Comparison of ENCODE assay signal across 20 cellular contexts in genomic region chr4:116018831-116019230, GRCh38.
"Had no signal": no experiment of that assay in that cellular context is flagged by ENCODE, and none has a peak within 500 bp of the region (broad histone marks: within the 10 kb centered on the region; RNA-seq: fewer than 3 reads in every experiment).

No MANE protein-coding gene starts in this region.

- H3K27me3 Mint-ChIP-seq: activated CD4-positive, alpha-beta T cell treated with anti-CD3 and anti-CD28 coated beads, Interleukin-2, amount 10 ng/mL, durations not matched to agents 7 days and 5 days; dendritic cell treated with granulocyte-macrophage colony-stimulating factor and Interleukin-4, amounts not matched to agents 40 ng/mL and 50 ng/mL, for 4 days; naive thymus-derived CD4-positive, alpha-beta T cell had no signal

- ATAC-seq: activated CD4-positive, CD25-positive, alpha-beta regulatory T cell treated with anti-CD3 and anti-CD28 coated beads, Interleukin-2, amount 50 U/mL, for 24 hours; activated T-cell treated with anti-CD3 and anti-CD28 coated beads, Interleukin-2, amount 50 U/mL, for 4 hours; naive thymus-derived CD4-positive, alpha-beta T cell had no signal

- H3K4me1 ChIP-seq: ascending aorta, neural progenitor cell, prostate gland, right atrium auricular region had no signal

- H3K27me3 ChIP-seq: ascending aorta, neural progenitor cell, right atrium auricular region had no signal

- H3K27ac ChIP-seq: ascending aorta, neural progenitor cell, prostate gland, right atrium auricular region had no signal

- H3K36me3 Mint-ChIP-seq: neural progenitor cell had no signal

- H3K27ac Mint-ChIP-seq: activated CD4-positive, alpha-beta T cell treated with anti-CD3 and anti-CD28 coated beads, Interleukin-2, amount 10 ng/mL, durations not matched to agents 7 days and 5 days; activated naive CD4-positive, alpha-beta T cell treated with anti-CD3 and anti-CD28 coated beads for 36 hours; dendritic cell treated with granulocyte-macrophage colony-stimulating factor and Interleukin-4, amounts not matched to agents 40 ng/mL and 50 ng/mL, for 4 days; naive thymus-derived CD4-positive, alpha-beta T cell; neural progenitor cell; T-helper 1 cell treated with Interleukin-12 subunit alpha and Interleukin-12 subunit beta and Interleukin-4 antibody, amounts not matched to agents 30 μg/mL and 1 μg/mL, for 36 hours had no signal

- H3K9me3 ChIP-seq: prostate gland had no signal

- DNase-seq: activated CD4-positive, alpha-beta T cell treated with anti-CD3 and anti-CD28 coated beads, Interleukin-2, amount 10 ng/mL, durations not matched to agents 7 days and 5 days; activated CD8-positive, alpha-beta memory T cell treated with anti-CD3 and anti-CD28 coated beads, Interleukin-2, amount 50 U/mL, for 4 hours; activated naive CD4-positive, alpha-beta T cell treated with anti-CD3 and anti-CD28 coated beads for 36 hours; activated T-cell treated with anti-CD3 and anti-CD28 coated beads, Interleukin-2, amount 50 U/mL, for 4 hours; cerebellar nuclear complex; effector memory CD4-positive, alpha-beta T cell; foreskin melanocyte; mesendoderm; naive thymus-derived CD4-positive, alpha-beta T cell; stimulated activated CD4-positive, alpha-beta T cell treated with anti-CD3 and anti-CD28 coated beads, Interleukin-12 subunit alpha, Interleukin-12 subunit beta, amount 100 ng/mL, for 4 hours; stimulated activated CD4-positive, alpha-beta T cell treated with anti-CD3 and anti-CD28 coated beads, Interleukin-1b, Interleukin-23, amount 100 ng/mL, for 48 hours; stimulated activated CD8-positive, alpha-beta memory T cell treated with anti-CD3 and anti-CD28 coated beads, Interleukin-4, amount 100 ng/mL, for 48 hours; stimulated activated naive CD4-positive, alpha-beta T cell had no signal

- H3K4me1 Mint-ChIP-seq: activated CD4-positive, alpha-beta T cell treated with anti-CD3 and anti-CD28 coated beads, Interleukin-2, amount 10 ng/mL, durations not matched to agents 7 days and 5 days; naive thymus-derived CD4-positive, alpha-beta T cell; neural progenitor cell had no signal

- H3K4me3 ChIP-seq: ascending aorta, neural progenitor cell, prostate gland, right atrium auricular region had no signal

- H3K36me3 ChIP-seq: ascending aorta, prostate gland, right atrium auricular region had no signal

- H3K4me3 Mint-ChIP-seq: activated CD4-positive, alpha-beta T cell treated with anti-CD3 and anti-CD28 coated beads, Interleukin-2, amount 10 ng/mL, durations not matched to agents 7 days and 5 days; activated naive CD4-positive, alpha-beta T cell treated with anti-CD3 and anti-CD28 coated beads for 36 hours; activated T-cell treated with anti-CD3 and anti-CD28 coated beads, Interleukin-2, amount 50 U/mL, for 4 hours; dendritic cell treated with granulocyte-macrophage colony-stimulating factor and Interleukin-4, amounts not matched to agents 40 ng/mL and 50 ng/mL, for 4 days; neural progenitor cell; T-helper 1 cell treated with Interleukin-12 subunit alpha and Interleukin-12 subunit beta and Interleukin-4 antibody, amounts not matched to agents 30 μg/mL and 1 μg/mL, for 36 hours had no signal
